In genomic region chr2:241966671-241967070, GRCh38 we compare ENCODE assay signal across 10 cellular contexts.
A peak's percentile ranks its signal among the peaks of the same experiment; 100 is the strongest.
DNase-seq lines count a peak whose midpoint lies in the region; ATAC-seq and TF ChIP-seq lines count a peak whose summit lies in the region.
"Had no signal": no experiment of that assay in that cellular context is flagged by ENCODE, and none has a peak within 500 bp of the region (broad histone marks: within the 10 kb centered on the region; RNA-seq: fewer than 3 reads in every experiment).

No MANE protein-coding gene starts in this region.

- H3K27ac ChIP-seq in left ventricle myocardium inferior (replicated peaks), result no peak overlapping the region

- no peaks in the 10 kb centered on the region for H3K9me3 ChIP-seq in neuron (ENCODE audit: low read length)
- H3K9me3 ChIP-seq in left ventricle myocardium inferior (replicated peaks), result no peaks in the 10 kb centered on the region

- H3K4me1 ChIP-seq in neuron (ENCODE audit: insufficient read depth, low read length) (peaks cover 2% of the 10 kb centered on the region), left ventricle myocardium inferior (peaks cover 7% of the 10 kb centered on the region)

- peaks cover 31% of the 10 kb centered on the region for H3K4me1 Mint-ChIP-seq in activated CD4-positive, alpha-beta T cell treated with anti-CD3 and anti-CD28 coated beads for 36 hours
- peaks cover 38 to 53% (median 49%) of the 10 kb centered on the region in 3 donors for H3K4me1 Mint-ChIP-seq in IgD-negative memory B cell
- H3K4me1 Mint-ChIP-seq in activated naive CD8-positive, alpha-beta T cell treated with anti-CD3 and anti-CD28 coated beads, Interleukin-2, amount 50 U/mL, for 24 hours, result peaks cover 40% of the 10 kb centered on the region

- POLR2A ChIA-PET in activated CD4-positive, alpha-beta T cell treated with anti-CD3 and anti-CD28 coated beads for 36 hours (lab: Charles Lee), result interaction anchor here (0.6 kb wide), 1 partner anchor 275 kb away, joined by 10 read pairs; no protein-coding TSS in a partner anchor

- no peak for TF ChIP-seq CTCF in left ventricle myocardium inferior (IDR thresholded peaks at IDR 0.05; ENCODE audit: borderline replicate concordance)

- peak; percentile 36 for DNase-seq in activated CD4-positive, alpha-beta T cell treated with anti-CD3 and anti-CD28 coated beads for 36 hours
- no peak for DNase-seq in activated CD4-positive, alpha-beta T cell treated with anti-CD3 and anti-CD28 coated beads for 4 hours
- DNase-seq in activated naive CD8-positive, alpha-beta T cell treated with anti-CD3 and anti-CD28 coated beads, Interleukin-2, amount 50 U/mL, for 24 hours, result no peak
- no peak for DNase-seq in DMS 273 (lab: John Stamatoyannopoulos, UW; ENCODE audit: unreplicated experiment)
- DNase-seq in left ventricle myocardium inferior, result no peak
- DNase-seq: NCI-H526 had no signal

- CTCF ChIA-PET in activated CD4-positive, alpha-beta T cell treated with anti-CD3 and anti-CD28 coated beads for 36 hours (lab: Charles Lee), result interaction anchor here (1.2 kb wide), 1 partner anchor 16 kb away, joined by 3 read pairs; no protein-coding TSS in a partner anchor

- H2AFZ ChIP-seq in neuron (ENCODE audit: low read depth, low read length), result peak overlapping the region; percentile 50
- H2AFZ ChIP-seq: GM23338 had no signal

- peak overlapping the region; percentile 91 for H3K27ac Mint-ChIP-seq in activated CD4-positive, alpha-beta T cell treated with anti-CD3 and anti-CD28 coated beads for 36 hours
- H3K27ac Mint-ChIP-seq in IgD-negative memory B cell, result peak overlapping the region; percentile 87 to 95 (median 94)
- peak overlapping the region; percentile 93 for H3K27ac Mint-ChIP-seq in activated naive CD8-positive, alpha-beta T cell treated with anti-CD3 and anti-CD28 coated beads, Interleukin-2, amount 50 U/mL, for 24 hours
- H3K27ac Mint-ChIP-seq: GM23338 had no signal

- no peaks in the 10 kb centered on the region for H3K27me3 Mint-ChIP-seq in activated CD4-positive, alpha-beta T cell treated with anti-CD3 and anti-CD28 coated beads for 36 hours
- no peaks in the 10 kb centered on the region for H3K27me3 Mint-ChIP-seq in IgD-negative memory B cell
- H3K27me3 Mint-ChIP-seq in activated naive CD8-positive, alpha-beta T cell treated with anti-CD3 and anti-CD28 coated beads, Interleukin-2, amount 50 U/mL, for 24 hours, result no peaks in the 10 kb centered on the region

- H3K36me3 ChIP-seq in neuron (ENCODE audit: insufficient read depth, low read length), result no peaks in the 10 kb centered on the region
- H3K36me3 ChIP-seq in left ventricle myocardium inferior, result no peaks in the 10 kb centered on the region

- H3K27me3 ChIP-seq in neuron (ENCODE audit: insufficient read depth, low read length), result no peaks in the 10 kb centered on the region
- H3K27me3 ChIP-seq in left ventricle myocardium inferior (ENCODE audit: low read depth), result peaks cover 3% of the 10 kb centered on the region

- H3K36me3 Mint-ChIP-seq in activated CD4-positive, alpha-beta T cell treated with anti-CD3 and anti-CD28 coated beads for 36 hours (ENCODE audit: low read depth), result peaks cover 13% of the 10 kb centered on the region
- H3K36me3 Mint-ChIP-seq in IgD-negative memory B cell, result peaks cover 4% of the 10 kb centered on the region
- H3K36me3 Mint-ChIP-seq in activated naive CD8-positive, alpha-beta T cell treated with anti-CD3 and anti-CD28 coated beads, Interleukin-2, amount 50 U/mL, for 24 hours (ENCODE audit: low read depth), result peaks cover 8% of the 10 kb centered on the region

- peak; percentile 27 for ATAC-seq in activated CD4-positive, alpha-beta T cell treated with anti-CD3 and anti-CD28 coated beads for 36 hours
- ATAC-seq in activated naive CD8-positive, alpha-beta T cell treated with anti-CD3 and anti-CD28 coated beads, Interleukin-2, amount 50 U/mL, for 24 hours, result no peak
- no peak for ATAC-seq in HG03469 (IDR thresholded peaks at IDR 0.05; ENCODE audit: unreplicated experiment)

- peak overlapping the region; percentile 65 for H3K4me3 Mint-ChIP-seq in activated CD4-positive, alpha-beta T cell treated with anti-CD3 and anti-CD28 coated beads for 36 hours
- H3K4me3 Mint-ChIP-seq in IgD-negative memory B cell, result peak overlapping the region; percentile 80 to 95 (median 84)
- peak overlapping the region; percentile 74 for H3K4me3 Mint-ChIP-seq in activated naive CD8-positive, alpha-beta T cell treated with anti-CD3 and anti-CD28 coated beads, Interleukin-2, amount 50 U/mL, for 24 hours
- H3K4me3 Mint-ChIP-seq: GM23338 had no signal

- intact Hi-C loops in activated CD4-positive, alpha-beta T cell treated with anti-CD3 and anti-CD28 coated beads for 36 hours (cut with DNase I, micrococcal nuclease), result loop anchor here (2.0 to 5.0 kb wide), 3 partner anchors 44 to 344 kb away; no protein-coding TSS in a partner anchor
- intact Hi-C loops in left ventricle myocardium inferior (cut with micrococcal nuclease), result no loop called here

- no peaks in the 10 kb centered on the region for H3K9me3 Mint-ChIP-seq in activated CD4-positive, alpha-beta T cell treated with anti-CD3 and anti-CD28 coated beads for 36 hours (ENCODE audit: low read depth)
- H3K9me3 Mint-ChIP-seq in IgD-negative memory B cell, result no peaks in the 10 kb centered on the region
- no peaks in the 10 kb centered on the region for H3K9me3 Mint-ChIP-seq in activated naive CD8-positive, alpha-beta T cell treated with anti-CD3 and anti-CD28 coated beads, Interleukin-2, amount 50 U/mL, for 24 hours
- H3K9me3 Mint-ChIP-seq: GM23338 had no signal

- no peak overlapping the region for H3K4me3 ChIP-seq in neuron (ENCODE audit: low read length)
- no peak overlapping the region for H3K4me3 ChIP-seq in left ventricle myocardium inferior
- H3K4me3 ChIP-seq: GM23338 had no signal
